Comparison of ENCODE assay signal across 8 cellular contexts in genomic region chr2:64646007-64646880, GRCh38. TPM values are rescaled to one million over a fixed set of nuclear protein-coding genes. Genes with fewer than 3 reads are reported as not detected.
DNase-seq lines count a peak whose midpoint lies in the region.

No MANE protein-coding gene starts in this region.

- no peak overlapping the region for H3K4me3 ChIP-seq in MG63
- H3K4me3 ChIP-seq in SJSA1, result no peak overlapping the region

- H3K27me3 ChIP-seq in MG63 (no peaks in the 10 kb centered on the region), SJSA1 (replicated peaks) (no peaks in the 10 kb centered on the region)

- DNase-seq in DMS 273 treated with DMSO at 0.1 percent for 48 hours (lab: John Stamatoyannopoulos, UW) (peak; percentile 8), MG63 (peak; percentile 62), SJSA1 (ENCODE audit: low read depth in 1 of 2, low spot score in 2 of 2) (peak; percentile 72 to 75), glomerular visceral epithelial cell (ENCODE audit: extremely low spot score) (peak; percentile 77), posterior cingulate gyrus (peak; percentile 74 to 98 (median 90)), ureter (ENCODE audit: low spot score) (peak; percentile 91), hepatic stellate cell (ENCODE audit: low spot score) (no peak)
- DNase-seq in activated gamma-delta T cell treated with anti-CD3 and anti-CD28 coated beads, Interleukin-2, amount 50 U/mL, for 16 hours (ENCODE audit: low read depth), result peak; percentile 86

- H3K36me3 ChIP-seq in MG63 (peaks cover 16% of the 10 kb centered on the region), SJSA1 (no peaks in the 10 kb centered on the region)

- H3K9me3 ChIP-seq in MG63 (no peaks in the 10 kb centered on the region), SJSA1 (replicated peaks) (no peaks in the 10 kb centered on the region)

- H3K4me1 ChIP-seq in SJSA1 (replicated peaks), result peaks cover 43% of the 10 kb centered on the region

- intact Hi-C loops in posterior cingulate gyrus (cut with DNase I), result loop anchor here (1.0 to 10.0 kb wide), 2 partner anchors 189 to 219 kb away; no protein-coding TSS in a partner anchor

- no peak overlapping the region for H3K27ac ChIP-seq in SJSA1

RNA-seq across cellular contexts. Expression of gene SERTAD2, which starts 7.5 kb away (rescaled TPM):
- total RNA-seq in MG63 (2014; rRNA removed; shearing (Covaris generic); ENCODE audit: low replicate concordance), result 9.4 and 11.6 TPM in 2 replicates
- total RNA-seq in SJSA1 (2014; rRNA removed; shearing (Covaris generic)), result 19.5 and 21.4 TPM in 2 replicates
- 23.1 TPM for total RNA-seq in ureter
